Comparison of ENCODE assay signal across 8 cellular contexts in genomic region chr11:65354265-65355012, GRCh38.
DNase-seq lines count a peak whose midpoint lies in the region; ATAC-seq and TF ChIP-seq lines count a peak whose summit lies in the region.

TIGD3 (plus strand) TSS chr11:65354751; CDS start chr11:65355809, 1,058 bp downstream.

- H3K27me3 ChIP-seq in mucosa of stomach (ENCODE audit: control insufficient read depth, insufficient read depth, low read length), result peaks cover 20% of the 10 kb centered on the region

- H3K4me1 ChIP-seq in mucosa of stomach (ENCODE audit: control insufficient read depth, insufficient read depth, low read length), result peaks cover 26% of the 10 kb centered on the region

- H3K9me3 ChIP-seq in mucosa of stomach (ENCODE audit: control insufficient read depth, low read length), result no peaks in the 10 kb centered on the region

- peak; percentile 54 for TF ChIP-seq POLR2A in erythroblast (IDR thresholded peaks at IDR 0.05; ENCODE audit: low read length)

- H3K9ac ChIP-seq in mucosa of stomach (ENCODE audit: low read length), result peak within 1 kb of the TSS; percentile 39

- peak; percentile 91 for DNase-seq in DMS114 treated with DMSO at 0.1 percent for 48 hours (lab: John Stamatoyannopoulos, UW; ENCODE audit: unreplicated experiment)
- peak; percentile 97 for DNase-seq in OCI-M1 (lab: John Stamatoyannopoulos, UW)
- peak; percentile 98 for DNase-seq in activated T-cell treated with anti-CD3 and anti-CD28 coated beads for 48 hours (ENCODE audit: low read depth)
- peak; percentile 97 for DNase-seq in erythroblast (lab: John Stamatoyannopoulos, UW)
- peak; percentile 94 to 95 for DNase-seq in stimulated activated CD8-positive, alpha-beta memory T cell treated with anti-CD3 and anti-CD28 coated beads, Interleukin-4, amount 100 ng/mL, for 4 hours (ENCODE audit: low read depth in 2 of 2, low spot score in 1 of 2)

- TF ChIP-seq EP300 in Ishikawa (IDR thresholded peaks at IDR 0.05; ENCODE audit: borderline replicate concordance), result no peak; the same call in 1 of the 2 replicates

- H3K36me3 ChIP-seq in mucosa of stomach (ENCODE audit: control insufficient read depth, insufficient read depth, low read length), result peaks cover 5% of the 10 kb centered on the region

- TF ChIP-seq RAD21 in Ishikawa (IDR thresholded peaks at IDR 0.05; ENCODE audit: low read depth), result no peak

- peak within 1 kb of the TSS; percentile 25 for H3K4me3 ChIP-seq in mucosa of stomach (ENCODE audit: low read length)

- ATAC-seq in GM21576 (IDR thresholded peaks at IDR 0.05; ENCODE audit: unreplicated experiment), result peak; percentile 79

TF ChIP-seq in Ishikawa, 13 proteins besides CTCF, POLR2A, EP300 and RAD21:
- TF ChIP-seq USF1 (IDR thresholded peaks at IDR 0.05) (no peak), FOXM1 (IDR thresholded peaks at IDR 0.05; ENCODE audit: borderline replicate concordance, low read depth) (no peak), REST (IDR thresholded peaks at IDR 0.05; ENCODE audit: low read depth) (peak; percentile 91), YY1 (IDR thresholded peaks at IDR 0.05; ENCODE audit: low read depth) (peak; percentile 47), TAF1 (IDR thresholded peaks at IDR 0.05; ENCODE audit: low read depth) (no peak; the same call in 1 of the 2 replicates), MAX (IDR thresholded peaks at IDR 0.05) (peak; percentile 30; the same call in 1 of the 2 replicates), NFIC (IDR thresholded peaks at IDR 0.05) (0 out of 2 replicates have a peak, but pooled peaks have one; percentile 11), TEAD4 (IDR thresholded peaks at IDR 0.05) (no peak)

Comparison
In these comparisons a context has a peak if more than half of its experiments do, and no peak if none do; other contexts are left out.
1. Peak in every context shown above with its lines: DNase-seq, ATAC-seq and H3K4me3 ChIP-seq.